ENCODE assay signal across 17 cellular contexts in genomic region chrX:54922547-54922946, GRCh38. TPM values are rescaled to one million over a fixed set of nuclear protein-coding genes. Genes with fewer than 3 reads are reported as not detected.
DNase-seq lines count a peak whose midpoint lies in the region; ATAC-seq, FAIRE-seq and TF ChIP-seq lines count a peak whose summit lies in the region.
"Had no signal": no experiment of that assay in that cellular context is flagged by ENCODE, and none has a peak within 500 bp of the region (broad histone marks: within the 10 kb centered on the region; RNA-seq: fewer than 3 reads in every experiment).

No MANE protein-coding gene starts in this region.

- H3K27ac Mint-ChIP-seq in activated naive CD4-positive, alpha-beta T cell treated with anti-CD3 and anti-CD28 coated beads, Interleukin-2, amount 50 U/mL, for 24 hours = no peak overlapping the region
- H3K27ac Mint-ChIP-seq in activated naive CD4-positive, alpha-beta T cell treated with anti-CD3 and anti-CD28 coated beads, Interleukin-2, amount 10 ng/mL, durations not matched to agents 7 days and 5 days = no peak overlapping the region
- H3K27ac Mint-ChIP-seq in astrocyte (ENCODE audit: unreplicated experiment) = no peak overlapping the region
- H3K27ac Mint-ChIP-seq in natural killer cell treated with Interleukin-12 subunit alpha and Interleukin-12 subunit beta and Interleukin-15 and Interleukin-18, amount 100 ng/mL, for 72 hours = no peak overlapping the region
- H3K27ac Mint-ChIP-seq: activated CD8-positive, alpha-beta T cell treated with anti-CD3 and anti-CD28 coated beads, Interleukin-2, amount 10 ng/mL, durations not matched to agents 7 days and 5 days had no signal

- no peaks in the 10 kb centered on the region for H3K36me3 Mint-ChIP-seq in activated naive CD4-positive, alpha-beta T cell treated with anti-CD3 and anti-CD28 coated beads, Interleukin-2, amount 50 U/mL, for 24 hours
- H3K36me3 Mint-ChIP-seq in activated naive CD4-positive, alpha-beta T cell treated with anti-CD3 and anti-CD28 coated beads, Interleukin-2, amount 10 ng/mL, durations not matched to agents 7 days and 5 days = no peaks in the 10 kb centered on the region
- peaks cover 6% of the 10 kb centered on the region for H3K36me3 Mint-ChIP-seq in astrocyte (ENCODE audit: low read depth, unreplicated experiment)
- no peaks in the 10 kb centered on the region for H3K36me3 Mint-ChIP-seq in natural killer cell treated with Interleukin-12 subunit alpha and Interleukin-12 subunit beta and Interleukin-15 and Interleukin-18, amount 100 ng/mL, for 72 hours

- TF ChIP-seq POLR2A in GM18505 (IDR thresholded peaks at IDR 0.05; ENCODE audit: borderline replicate concordance, extremely low read depth, insufficient read depth, insufficient read length) = no peak

- H3K4me2 ChIP-seq in astrocyte (ENCODE audit: low read length) = peak overlapping the region; percentile 96
- no peak overlapping the region for H3K4me2 ChIP-seq in OCI-LY7 (ENCODE audit: low read length)
- H3K4me2 ChIP-seq: BLaER1 had no signal

- no peaks in the 10 kb centered on the region for H3K27me3 ChIP-seq in astrocyte (ENCODE audit: insufficient read depth, low read length)
- H3K27me3 ChIP-seq: suprapubic skin had no signal

- no peak overlapping the region for H3K27ac ChIP-seq in astrocyte (ENCODE audit: low read depth, low read length)
- H3K27ac ChIP-seq in OCI-LY7 (ENCODE audit: low read depth, low read length, poor library complexity, severe bottlenecking) = no peak overlapping the region
- H3K27ac ChIP-seq: BLaER1, suprapubic skin had no signal

- no peaks in the 10 kb centered on the region for H3K9me3 ChIP-seq in astrocyte (ENCODE audit: insufficient read depth, low read depth, low read length)
- no peaks in the 10 kb centered on the region for H3K9me3 ChIP-seq in OCI-LY7 (ENCODE audit: low read length)
- H3K9me3 ChIP-seq: suprapubic skin had no signal

- DNase-seq in activated naive CD4-positive, alpha-beta T cell treated with anti-CD3 and anti-CD28 coated beads, Interleukin-2, amount 10 ng/mL, durations not matched to agents 7 days and 5 days = no peak
- DNase-seq in astrocyte (ENCODE audit: low read depth) (no peak), mesenteric fat pad (ENCODE audit: low spot score) (no peak), OCI-LY7 (ENCODE audit: low spot score) (no peak)
- no peak for DNase-seq in natural killer cell treated with Interleukin-12 subunit alpha and Interleukin-12 subunit beta and Interleukin-15 and Interleukin-18, amount 100 ng/mL, for 72 hours (ENCODE audit: low spot score)
- no peak for DNase-seq in activated CD4-positive, CD25-positive, alpha-beta regulatory T cell treated with anti-CD3 and anti-CD28 coated beads, Interleukin-2, amount 50 U/mL, for 72 hours
- DNase-seq: activated CD8-positive, alpha-beta T cell treated with anti-CD3 and anti-CD28 coated beads, Interleukin-2, amount 10 ng/mL, durations not matched to agents 7 days and 5 days; activated T-cell treated with anti-CD3 and anti-CD28 coated beads for 4 hours; NCI-H2081; NCI-H82 had no signal

- H2AFZ ChIP-seq in astrocyte (ENCODE audit: low read depth, low read length) (no peak overlapping the region), OCI-LY7 (ENCODE audit: low read length) (no peak overlapping the region)

- intact Hi-C loops in OCI-LY7 (cut with micrococcal nuclease; ENCODE audit: unreplicated experiment) = no loop called here

- H3K9me3 Mint-ChIP-seq in activated naive CD4-positive, alpha-beta T cell treated with anti-CD3 and anti-CD28 coated beads, Interleukin-2, amount 50 U/mL, for 24 hours = no peaks in the 10 kb centered on the region
- H3K9me3 Mint-ChIP-seq in activated naive CD4-positive, alpha-beta T cell treated with anti-CD3 and anti-CD28 coated beads, Interleukin-2, amount 10 ng/mL, durations not matched to agents 7 days and 5 days = no peaks in the 10 kb centered on the region
- H3K9me3 Mint-ChIP-seq in astrocyte (ENCODE audit: unreplicated experiment) = no peaks in the 10 kb centered on the region
- H3K9me3 Mint-ChIP-seq in natural killer cell treated with Interleukin-12 subunit alpha and Interleukin-12 subunit beta and Interleukin-15 and Interleukin-18, amount 100 ng/mL, for 72 hours = no peaks in the 10 kb centered on the region

- no peaks in the 10 kb centered on the region for H3K27me3 Mint-ChIP-seq in activated naive CD4-positive, alpha-beta T cell treated with anti-CD3 and anti-CD28 coated beads, Interleukin-2, amount 50 U/mL, for 24 hours
- peaks cover 11% of the 10 kb centered on the region for H3K27me3 Mint-ChIP-seq in activated naive CD4-positive, alpha-beta T cell treated with anti-CD3 and anti-CD28 coated beads, Interleukin-2, amount 10 ng/mL, durations not matched to agents 7 days and 5 days
- H3K27me3 Mint-ChIP-seq in astrocyte (ENCODE audit: low read depth, unreplicated experiment) = peaks cover 3% of the 10 kb centered on the region
- H3K27me3 Mint-ChIP-seq in natural killer cell treated with Interleukin-12 subunit alpha and Interleukin-12 subunit beta and Interleukin-15 and Interleukin-18, amount 100 ng/mL, for 72 hours = peaks cover 8 to 9% of the 10 kb centered on the region in 2 donors

- TF ChIP-seq CTCF in astrocyte (IDR thresholded peaks at IDR 0.05; ENCODE audit: insufficient read depth, low read depth, low read length) (no peak), OCI-LY7 (conservative IDR thresholded peaks at IDR 0.05; ENCODE audit: low read length) (no peak)

- H3K9me2 ChIP-seq in OCI-LY7 (ENCODE audit: insufficient read depth, low read length) = no peaks in the 10 kb centered on the region

- H4K20me1 ChIP-seq in astrocyte (ENCODE audit: insufficient read depth, low read length) (peaks cover 12% of the 10 kb centered on the region), OCI-LY7 (ENCODE audit: insufficient read depth, low read length) (no peaks in the 10 kb centered on the region)
- H4K20me1 ChIP-seq: BLaER1 had no signal

- CTCF ChIA-PET in activated naive CD4-positive, alpha-beta T cell treated with anti-CD3 and anti-CD28 coated beads, Interleukin-2, amount 10 ng/mL, durations not matched to agents 7 days and 5 days (lab: Charles Lee) = no interaction called here
- CTCF ChIA-PET in OCI-LY7 (lab: Charles Lee; ENCODE audit: unreplicated experiment) = no interaction called here

- BruUV-seq in OCI-LY7 (replicated peaks; lab: Mats Ljungman, UMichigan) = no TSS peak

- no peak for ATAC-seq in natural killer cell treated with Interleukin-12 subunit alpha and Interleukin-12 subunit beta and Interleukin-15 and Interleukin-18, amount 100 ng/mL, for 72 hours
- ATAC-seq in GM18505 (IDR thresholded peaks at IDR 0.05; ENCODE audit: unreplicated experiment) = no peak
- ATAC-seq: activated CD8-positive, alpha-beta T cell treated with anti-CD3 and anti-CD28 coated beads, Interleukin-2, amount 10 ng/mL, durations not matched to agents 7 days and 5 days had no signal

- H3K36me3 ChIP-seq in astrocyte (ENCODE audit: insufficient read depth, low read length) (peaks cover 5% of the 10 kb centered on the region), OCI-LY7 (ENCODE audit: insufficient read depth, low read length) (no peaks in the 10 kb centered on the region)
- H3K36me3 ChIP-seq: BLaER1, suprapubic skin had no signal

- no peak overlapping the region for H3K9ac ChIP-seq in astrocyte (ENCODE audit: low read length)
- H3K9ac ChIP-seq: BLaER1 had no signal

- H3K4me1 Mint-ChIP-seq in activated naive CD4-positive, alpha-beta T cell treated with anti-CD3 and anti-CD28 coated beads, Interleukin-2, amount 50 U/mL, for 24 hours = peaks cover 22% of the 10 kb centered on the region
- H3K4me1 Mint-ChIP-seq in activated naive CD4-positive, alpha-beta T cell treated with anti-CD3 and anti-CD28 coated beads, Interleukin-2, amount 10 ng/mL, durations not matched to agents 7 days and 5 days = peaks cover 17% of the 10 kb centered on the region
- H3K4me1 Mint-ChIP-seq in astrocyte (ENCODE audit: low read depth, unreplicated experiment) = no peaks in the 10 kb centered on the region
- peaks cover 18 to 20% of the 10 kb centered on the region in 2 donors for H3K4me1 Mint-ChIP-seq in natural killer cell treated with Interleukin-12 subunit alpha and Interleukin-12 subunit beta and Interleukin-15 and Interleukin-18, amount 100 ng/mL, for 72 hours (ENCODE audit: low read depth in 2 of 2)

- FAIRE-seq in astrocyte (lab: Jason Lieb, UNC) = no peak
- FAIRE-seq: H1, islet of Langerhans, urothelium cell line had no signal

- POLR2A ChIA-PET in OCI-LY7 (lab: Charles Lee) = interaction anchor here (0.5 kb wide), 1 partner anchor 14 kb away, joined by 3 read pairs; no protein-coding TSS in a partner anchor

- H3K4me3 ChIP-seq in astrocyte (ENCODE audit: insufficient read depth, low read depth, low read length) = no peak overlapping the region
- no peak overlapping the region for H3K4me3 ChIP-seq in OCI-LY7 (ENCODE audit: low read depth, low read length, poor library complexity, severe bottlenecking)
- H3K4me3 ChIP-seq: BLaER1 had no signal

- H3K4me3 Mint-ChIP-seq in activated naive CD4-positive, alpha-beta T cell treated with anti-CD3 and anti-CD28 coated beads, Interleukin-2, amount 50 U/mL, for 24 hours = peak overlapping the region; percentile 92
- no peak overlapping the region for H3K4me3 Mint-ChIP-seq in activated naive CD4-positive, alpha-beta T cell treated with anti-CD3 and anti-CD28 coated beads, Interleukin-2, amount 10 ng/mL, durations not matched to agents 7 days and 5 days
- H3K4me3 Mint-ChIP-seq in astrocyte (ENCODE audit: unreplicated experiment) = peak overlapping the region; percentile 97
- H3K4me3 Mint-ChIP-seq in natural killer cell treated with Interleukin-12 subunit alpha and Interleukin-12 subunit beta and Interleukin-15 and Interleukin-18, amount 100 ng/mL, for 72 hours = peak overlapping the region; percentile 93

- H3K4me1 ChIP-seq in astrocyte (ENCODE audit: insufficient read depth, low read length) (no peaks in the 10 kb centered on the region), OCI-LY7 (ENCODE audit: insufficient read depth, low read length, poor library complexity, severe bottlenecking) (peaks cover 5% of the 10 kb centered on the region)
- H3K4me1 ChIP-seq: BLaER1 had no signal

- no peaks in the 10 kb centered on the region for H3K79me2 ChIP-seq in astrocyte (ENCODE audit: insufficient read depth, low read length)
- no peaks in the 10 kb centered on the region for H3K79me2 ChIP-seq in OCI-LY7 (ENCODE audit: insufficient read depth, low read depth, low read length)

RNA-seq across cellular contexts. Expression of gene TRO, which starts 1.9 kb away (rescaled TPM):
- total RNA-seq in astrocyte = 83.9 and 86.6 TPM in 2 replicates
- 1 to 10 TPM; 2.1 to 3.0 TPM for total RNA-seq in natural killer cell treated with Interleukin-12 subunit alpha and Interleukin-12 subunit beta and Interleukin-15 and Interleukin-18, amount 100 ng/mL, for 72 hours
- 3.9 TPM for total RNA-seq in mesenteric fat pad
- total RNA-seq in OCI-LY7 (2014; rRNA removed; shearing (Covaris generic)) = 0.36 and 0.54 TPM in 2 replicates
- 0.30 TPM in 1 of 2 replicates, not detected in the other for total RNA-seq in OCI-LY7 (2022)

Comparison
In these comparisons a context has a peak if more than half of its experiments do, and no peak if none do; other contexts are left out.
1. RNA of gene TRO, which starts 1.9 kb away (total RNA-seq): 83.9 to 86.6 TPM in astrocyte; 3.9 TPM in mesenteric fat pad (single experiment), 2.1 to 3.0 TPM in natural killer cell treated with Interleukin-12 subunit alpha and Interleukin-12 subunit beta and Interleukin-15 and Interleukin-18, amount 100 ng/mL, for 72 hours and 0.30 to 0.54 TPM in OCI-LY7; every median in the first group is over 10 times any median in the second.